In the genomic region with DNA sequence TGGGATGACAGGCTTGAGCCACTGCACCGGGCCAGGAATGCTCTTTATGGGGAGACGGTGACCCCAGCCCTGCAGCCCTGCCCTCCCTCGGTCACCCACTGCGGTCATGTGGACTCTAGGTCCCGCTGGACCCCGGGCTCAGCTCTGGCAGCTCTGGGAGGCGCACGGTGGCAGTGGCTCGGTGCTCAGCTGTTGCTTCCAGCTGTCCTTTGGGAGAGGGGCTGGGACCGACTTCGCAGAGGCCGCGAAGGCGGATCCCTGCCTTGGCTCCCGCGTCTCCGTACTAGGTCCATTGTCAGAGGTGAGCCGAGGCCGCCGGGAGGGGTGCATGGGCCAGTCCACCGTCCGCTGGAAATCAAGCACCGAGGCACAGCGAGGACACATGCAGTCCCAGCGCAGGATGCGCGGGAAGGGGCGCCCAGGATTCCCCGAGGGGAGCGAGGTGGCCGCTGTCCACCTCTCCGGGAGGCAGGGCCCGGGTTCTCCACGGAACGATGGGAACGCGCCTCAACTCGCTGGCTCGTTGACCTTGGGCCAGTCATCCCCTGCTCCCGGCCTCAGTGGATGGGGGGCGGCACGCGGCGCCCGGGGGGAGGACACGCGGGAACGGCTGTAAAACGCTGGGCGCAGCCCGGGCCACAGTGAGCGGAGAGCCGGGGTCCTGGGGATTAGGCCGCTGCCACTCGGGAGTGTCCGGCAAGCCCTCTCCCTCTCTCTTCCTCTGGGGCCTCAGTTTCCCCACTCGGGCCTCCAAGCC, we compare ENCODE assay signal across 8 cellular contexts. TPM values are rescaled to one million over a fixed set of nuclear protein-coding genes. Genes with fewer than 3 reads are reported as not detected.
DNase-seq lines count a peak whose midpoint lies in the region; ATAC-seq and TF ChIP-seq lines count a peak whose summit lies in the region.

No MANE protein-coding gene starts in this region.

- H3K27ac ChIP-seq in rectal smooth muscle tissue (ENCODE audit: low read depth, low read length) = peak overlapping the region; percentile 14

- no peak overlapping the region for H3K9ac ChIP-seq in rectal smooth muscle tissue (ENCODE audit: low read length)

- intact Hi-C loops in left cardiac atrium (cut with DNase I) = no loop called here

- no peaks in the 10 kb centered on the region for H3K27me3 ChIP-seq in rectal smooth muscle tissue (ENCODE audit: control insufficient read depth, insufficient read depth, low read length)

- ATAC-seq in left cardiac atrium = peak; percentile 22 to 25
- ATAC-seq in left lobe of liver = no peak
- no peak for ATAC-seq in HG03521 (IDR thresholded peaks at IDR 0.05; ENCODE audit: unreplicated experiment)
- no peak for ATAC-seq in HG02884 (IDR thresholded peaks at IDR 0.05; ENCODE audit: unreplicated experiment)

- no peak for TF ChIP-seq CTCF in WI38 (IDR thresholded peaks at IDR 0.05; ENCODE audit: low read depth, low read length)

- peaks cover 4% of the 10 kb centered on the region for H3K4me1 ChIP-seq in rectal smooth muscle tissue (ENCODE audit: control insufficient read depth, insufficient read depth, low read length)

- H3K4me3 ChIP-seq in WI38 (ENCODE audit: low read depth, low read length) = peak overlapping the region; percentile 56
- H3K4me3 ChIP-seq in rectal smooth muscle tissue (ENCODE audit: low read length) = peak overlapping the region; percentile 82

- H3K36me3 ChIP-seq in rectal smooth muscle tissue (ENCODE audit: control insufficient read depth, insufficient read depth, low read length) = no peaks in the 10 kb centered on the region

- DNase-seq in GM03348 (ENCODE audit: low spot score) = peak; percentile 42
- DNase-seq in left cardiac atrium = peak; percentile 26
- no peak for DNase-seq in left lobe of liver (ENCODE audit: low spot score)
- no peak for DNase-seq in KG1 (lab: John Stamatoyannopoulos, UW)

RNA-seq across cellular contexts. Expression of a gene that starts 0.7 kb away (rescaled TPM):
- total RNA-seq in left cardiac atrium (10 to 100 TPM; 10.8 to 12.8 TPM), left lobe of liver (1.2 TPM)

RNA-seq across cellular contexts. Expression of a gene that starts 41.9 kb away (rescaled TPM):
- total RNA-seq in left cardiac atrium = 10 to 100 TPM; 27.0 to 29.3 TPM
- total RNA-seq in left lobe of liver = 4.7 TPM

RNA-seq across cellular contexts. Expression of a gene that starts 46.1 kb away (rescaled TPM):
- not detected for total RNA-seq in left cardiac atrium
- not detected for total RNA-seq in left lobe of liver

Comparison
In these comparisons a context has a peak if more than half of its experiments do, and no peak if none do; other contexts are left out.
1. DNase-seq: peak in GM03348 (single experiment) and left cardiac atrium (single experiment); none in left lobe of liver (single experiment) and KG1 (single experiment).
2. ATAC-seq: peak in left cardiac atrium (2 of 2); none in left lobe of liver (single experiment), HG03521 (single experiment) and HG02884 (single experiment).